In the genomic region with DNA sequence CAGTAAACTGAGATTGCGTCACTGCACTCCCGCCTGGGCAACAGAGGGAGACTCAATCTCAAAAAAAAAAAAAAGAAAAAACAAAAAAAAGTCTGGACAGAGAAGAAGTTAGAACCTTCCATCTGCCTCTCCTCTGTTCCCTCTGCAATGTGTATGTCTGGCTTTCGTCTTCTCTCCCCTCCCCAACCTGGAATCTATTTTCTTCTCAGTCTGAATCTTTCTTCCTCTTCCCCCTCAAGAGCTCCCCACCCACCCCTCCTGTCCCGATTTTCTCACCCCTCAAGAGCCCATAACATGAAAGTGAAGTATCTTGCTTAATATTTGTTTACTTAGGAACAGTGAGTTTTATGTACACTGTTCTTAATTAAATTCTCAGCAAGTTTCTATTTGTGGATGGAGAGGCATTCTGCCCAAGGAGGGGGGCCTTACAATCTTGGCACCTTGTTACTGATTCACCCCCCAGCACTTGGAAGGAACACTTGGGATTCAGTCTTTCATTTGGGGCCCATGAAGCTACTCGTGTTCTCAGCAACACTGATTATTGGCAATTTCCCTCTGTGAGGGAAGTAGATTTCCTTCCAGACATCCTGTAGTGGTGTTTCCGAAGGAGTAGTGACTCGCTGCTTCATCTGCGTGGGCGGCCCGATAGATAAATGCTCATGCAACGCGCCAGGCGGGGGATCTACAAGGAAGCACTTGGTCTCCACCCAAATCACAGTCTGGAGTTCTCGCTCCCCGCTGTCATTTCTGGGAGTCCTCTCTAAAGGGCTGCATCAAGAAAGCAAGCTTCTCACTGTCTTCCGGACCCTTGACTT, we compare ENCODE assay signal across 1 cellular context.
TF ChIP-seq lines count a peak whose summit lies in the region.

No MANE protein-coding gene starts in this region.

TF ChIP-seq in HepG2, 621 proteins besides CTCF, POLR2A, EP300 and RAD21 (continued from another document):
- TF ChIP-seq, protein P1, sequence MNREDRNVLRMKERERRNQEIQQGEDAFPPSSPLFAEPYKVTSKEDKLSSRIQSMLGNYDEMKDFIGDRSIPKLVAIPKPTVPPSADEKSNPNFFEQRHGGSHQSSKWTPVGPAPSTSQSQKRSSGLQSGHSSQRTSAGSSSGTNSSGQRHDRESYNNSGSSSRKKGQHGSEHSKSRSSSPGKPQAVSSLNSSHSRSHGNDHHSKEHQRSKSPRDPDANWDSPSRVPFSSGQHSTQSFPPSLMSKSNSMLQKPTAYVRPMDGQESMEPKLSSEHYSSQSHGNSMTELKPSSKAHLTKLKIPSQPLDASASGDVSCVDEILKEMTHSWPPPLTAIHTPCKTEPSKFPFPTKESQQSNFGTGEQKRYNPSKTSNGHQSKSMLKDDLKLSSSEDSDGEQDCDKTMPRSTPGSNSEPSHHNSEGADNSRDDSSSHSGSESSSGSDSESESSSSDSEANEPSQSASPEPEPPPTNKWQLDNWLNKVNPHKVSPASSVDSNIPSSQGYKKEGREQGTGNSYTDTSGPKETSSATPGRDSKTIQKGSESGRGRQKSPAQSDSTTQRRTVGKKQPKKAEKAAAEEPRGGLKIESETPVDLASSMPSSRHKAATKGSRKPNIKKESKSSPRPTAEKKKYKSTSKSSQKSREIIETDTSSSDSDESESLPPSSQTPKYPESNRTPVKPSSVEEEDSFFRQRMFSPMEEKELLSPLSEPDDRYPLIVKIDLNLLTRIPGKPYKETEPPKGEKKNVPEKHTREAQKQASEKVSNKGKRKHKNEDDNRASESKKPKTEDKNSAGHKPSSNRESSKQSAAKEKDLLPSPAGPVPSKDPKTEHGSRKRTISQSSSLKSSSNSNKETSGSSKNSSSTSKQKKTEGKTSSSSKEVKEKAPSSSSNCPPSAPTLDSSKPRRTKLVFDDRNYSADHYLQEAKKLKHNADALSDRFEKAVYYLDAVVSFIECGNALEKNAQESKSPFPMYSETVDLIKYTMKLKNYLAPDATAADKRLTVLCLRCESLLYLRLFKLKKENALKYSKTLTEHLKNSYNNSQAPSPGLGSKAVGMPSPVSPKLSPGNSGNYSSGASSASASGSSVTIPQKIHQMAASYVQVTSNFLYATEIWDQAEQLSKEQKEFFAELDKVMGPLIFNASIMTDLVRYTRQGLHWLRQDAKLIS (CRISPR knock-in tag; IDR thresholded peaks at IDR 0.05), result no peak
- TF ChIP-seq ZNF234 (CRISPR knock-in tag; conservative IDR thresholded peaks at IDR 0.05) (no peak), ZEB1 (IDR thresholded peaks at IDR 0.05; ENCODE audit: insufficient replicate concordance, low read depth) (no peak), TP53 (CRISPR knock-in tag; conservative IDR thresholded peaks at IDR 0.05) (no peak), POLR2AphosphoS2 (IDR thresholded peaks at IDR 0.05; ENCODE audit: low read depth, low read length) (no peak), ZSCAN29 (CRISPR knock-in tag; conservative IDR thresholded peaks at IDR 0.05) (no peak)
- TF ChIP-seq, protein P2, sequence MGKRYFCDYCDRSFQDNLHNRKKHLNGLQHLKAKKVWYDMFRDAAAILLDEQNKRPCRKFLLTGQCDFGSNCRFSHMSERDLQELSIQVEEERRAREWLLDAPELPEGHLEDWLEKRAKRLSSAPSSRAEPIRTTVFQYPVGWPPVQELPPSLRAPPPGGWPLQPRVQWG (CRISPR knock-in tag; IDR thresholded peaks at IDR 0.05; ENCODE audit: borderline replicate concordance, low read depth), result no peak
- TF ChIP-seq, protein P3, sequence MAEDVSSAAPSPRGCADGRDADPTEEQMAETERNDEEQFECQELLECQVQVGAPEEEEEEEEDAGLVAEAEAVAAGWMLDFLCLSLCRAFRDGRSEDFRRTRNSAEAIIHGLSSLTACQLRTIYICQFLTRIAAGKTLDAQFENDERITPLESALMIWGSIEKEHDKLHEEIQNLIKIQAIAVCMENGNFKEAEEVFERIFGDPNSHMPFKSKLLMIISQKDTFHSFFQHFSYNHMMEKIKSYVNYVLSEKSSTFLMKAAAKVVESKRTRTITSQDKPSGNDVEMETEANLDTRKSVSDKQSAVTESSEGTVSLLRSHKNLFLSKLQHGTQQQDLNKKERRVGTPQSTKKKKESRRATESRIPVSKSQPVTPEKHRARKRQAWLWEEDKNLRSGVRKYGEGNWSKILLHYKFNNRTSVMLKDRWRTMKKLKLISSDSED (CRISPR knock-in tag; IDR thresholded peaks at IDR 0.05), result no peak
- TF ChIP-seq, protein P4, sequence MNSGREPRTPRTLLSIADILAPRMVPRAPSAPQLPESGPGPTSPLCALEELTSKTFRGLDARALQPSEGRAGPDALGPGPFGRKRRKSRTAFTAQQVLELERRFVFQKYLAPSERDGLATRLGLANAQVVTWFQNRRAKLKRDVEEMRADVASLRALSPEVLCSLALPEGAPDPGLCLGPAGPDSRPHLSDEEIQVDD (CRISPR knock-in tag; IDR thresholded peaks at IDR 0.05; ENCODE audit: borderline replicate concordance), result no peak
- TF ChIP-seq, protein P5, sequence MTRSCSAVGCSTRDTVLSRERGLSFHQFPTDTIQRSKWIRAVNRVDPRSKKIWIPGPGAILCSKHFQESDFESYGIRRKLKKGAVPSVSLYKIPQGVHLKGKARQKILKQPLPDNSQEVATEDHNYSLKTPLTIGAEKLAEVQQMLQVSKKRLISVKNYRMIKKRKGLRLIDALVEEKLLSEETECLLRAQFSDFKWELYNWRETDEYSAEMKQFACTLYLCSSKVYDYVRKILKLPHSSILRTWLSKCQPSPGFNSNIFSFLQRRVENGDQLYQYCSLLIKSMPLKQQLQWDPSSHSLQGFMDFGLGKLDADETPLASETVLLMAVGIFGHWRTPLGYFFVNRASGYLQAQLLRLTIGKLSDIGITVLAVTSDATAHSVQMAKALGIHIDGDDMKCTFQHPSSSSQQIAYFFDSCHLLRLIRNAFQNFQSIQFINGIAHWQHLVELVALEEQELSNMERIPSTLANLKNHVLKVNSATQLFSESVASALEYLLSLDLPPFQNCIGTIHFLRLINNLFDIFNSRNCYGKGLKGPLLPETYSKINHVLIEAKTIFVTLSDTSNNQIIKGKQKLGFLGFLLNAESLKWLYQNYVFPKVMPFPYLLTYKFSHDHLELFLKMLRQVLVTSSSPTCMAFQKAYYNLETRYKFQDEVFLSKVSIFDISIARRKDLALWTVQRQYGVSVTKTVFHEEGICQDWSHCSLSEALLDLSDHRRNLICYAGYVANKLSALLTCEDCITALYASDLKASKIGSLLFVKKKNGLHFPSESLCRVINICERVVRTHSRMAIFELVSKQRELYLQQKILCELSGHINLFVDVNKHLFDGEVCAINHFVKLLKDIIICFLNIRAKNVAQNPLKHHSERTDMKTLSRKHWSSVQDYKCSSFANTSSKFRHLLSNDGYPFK (CRISPR knock-in tag; IDR thresholded peaks at IDR 0.05; ENCODE audit: borderline replicate concordance), result no peak
